In the genomic region with DNA sequence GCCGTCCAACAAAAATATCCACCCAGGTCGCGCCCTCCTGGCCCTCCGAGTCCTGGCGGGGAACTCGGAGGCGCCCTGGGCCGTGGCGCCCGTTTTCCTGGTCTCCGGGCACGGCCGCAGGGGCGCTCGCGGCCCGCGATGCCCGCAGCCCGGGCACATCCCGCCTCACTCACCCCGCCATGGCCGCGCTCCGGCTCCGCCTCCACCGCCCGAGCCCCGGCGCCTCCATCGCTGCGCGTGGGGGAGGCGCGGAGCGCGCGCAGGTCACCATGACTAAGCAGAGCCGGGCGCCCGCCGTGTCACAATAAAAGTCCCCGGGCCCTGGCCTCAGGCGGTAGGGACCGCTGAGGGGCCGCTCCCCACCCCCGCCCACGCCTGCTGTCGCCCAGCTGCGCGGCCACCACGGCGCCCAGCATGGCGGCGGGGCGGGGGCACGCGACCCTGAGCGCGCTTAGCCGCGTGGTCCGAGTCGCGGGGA, we compare ENCODE assay signal across 1 cellular context.
TF ChIP-seq lines count a peak whose summit lies in the region.

No MANE protein-coding gene starts in this region.

TF ChIP-seq in GM23338, 12 proteins besides CTCF, POLR2A, EP300 and RAD21 (continued from another document):
- TF ChIP-seq CREB1 (CRISPR knock-in tag; IDR thresholded peaks at IDR 0.05; ENCODE audit: low read depth): peak; percentile 79
TF ChIP-seq in GM23338: peak in this region for 1.
